Comparison of ENCODE assay signal across 8 cellular contexts in genomic region chr13:21476893-21477472, GRCh38. TPM values are rescaled to one million over a fixed set of nuclear protein-coding genes. Genes with fewer than 3 reads are reported as not detected.
DNase-seq lines count a peak whose midpoint lies in the region; ATAC-seq and TF ChIP-seq lines count a peak whose summit lies in the region.

No MANE protein-coding gene starts in this region.

- no peaks in the 10 kb centered on the region for H3K9me3 Mint-ChIP-seq in activated T-helper 17 cell treated with anti-CD3 and anti-CD28 coated beads, Interleukin-2, amount 50 U/mL, for 72 hours
- H3K9me3 Mint-ChIP-seq in nephron progenitor cell, result peaks cover 7% of the 10 kb centered on the region

- H3K36me3 Mint-ChIP-seq in activated T-helper 17 cell treated with anti-CD3 and anti-CD28 coated beads, Interleukin-2, amount 50 U/mL, for 72 hours (ENCODE audit: low read depth), result no peaks in the 10 kb centered on the region
- no peaks in the 10 kb centered on the region for H3K36me3 Mint-ChIP-seq in nephron progenitor cell (ENCODE audit: low read depth)

- no peaks in the 10 kb centered on the region for H3K27me3 Mint-ChIP-seq in activated T-helper 17 cell treated with anti-CD3 and anti-CD28 coated beads, Interleukin-2, amount 50 U/mL, for 72 hours
- no peaks in the 10 kb centered on the region for H3K27me3 Mint-ChIP-seq in nephron progenitor cell (ENCODE audit: low read depth, poor library complexity)

- H3K4me3 Mint-ChIP-seq in activated T-helper 17 cell treated with anti-CD3 and anti-CD28 coated beads, Interleukin-2, amount 50 U/mL, for 72 hours, result peak overlapping the region; percentile 62
- H3K4me3 Mint-ChIP-seq in nephron progenitor cell, result peak overlapping the region; percentile 84

- TF ChIP-seq CTCF in foreskin fibroblast (IDR thresholded peaks at IDR 0.05; ENCODE audit: low read depth, low read length) (peak; percentile 100), nephron progenitor cell (IDR thresholded peaks at IDR 0.05) (peak; percentile 91)

- peak overlapping the region; percentile 38 to 42 for H3K4me3 ChIP-seq in foreskin fibroblast (ENCODE audit: low read depth in 1 of 2, low read length in 2 of 2)

- peaks cover 5% of the 10 kb centered on the region for H3K4me1 Mint-ChIP-seq in activated T-helper 17 cell treated with anti-CD3 and anti-CD28 coated beads, Interleukin-2, amount 50 U/mL, for 72 hours
- peaks cover 7% of the 10 kb centered on the region for H3K4me1 Mint-ChIP-seq in nephron progenitor cell

- peak overlapping the region; percentile 25 for H3K27ac Mint-ChIP-seq in activated T-helper 17 cell treated with anti-CD3 and anti-CD28 coated beads, Interleukin-2, amount 50 U/mL, for 72 hours
- no peak overlapping the region for H3K27ac Mint-ChIP-seq in nephron progenitor cell

- peak; percentile 51 for DNase-seq in COLO829 (ENCODE audit: low spot score)
- DNase-seq in HuH-7 (ENCODE audit: low spot score), result peak; percentile 65
- DNase-seq in RPMI7951 (ENCODE audit: low read depth), result peak; percentile 72
- peak; percentile 60 to 86 for DNase-seq in foreskin fibroblast
- DNase-seq in nephron progenitor cell, result peak; percentile 84
- peak; percentile 88 for DNase-seq in stimulated activated naive CD8-positive, alpha-beta T cell treated with anti-CD3 and anti-CD28 coated beads, Interleukin-15, Interleukin-2, amounts not matched to agents 100 U/mL and 50 U/mL, for 24 hours

- peak; percentile 83 for ATAC-seq in GM19467 (IDR thresholded peaks at IDR 0.05; ENCODE audit: unreplicated experiment)
- ATAC-seq in activated T-helper 17 cell treated with anti-CD3 and anti-CD28 coated beads, Interleukin-2, amount 50 U/mL, for 72 hours (replicated peaks), result peak; percentile 91
- ATAC-seq in stimulated activated naive CD8-positive, alpha-beta T cell treated with anti-CD3 and anti-CD28 coated beads, Interleukin-15, Interleukin-2, amounts not matched to agents 100 U/mL and 50 U/mL, for 24 hours, result peak; percentile 89

RNA-seq across cellular contexts. Expression of gene ZDHHC20, which starts 17.9 kb away (rescaled TPM):
- total RNA-seq in RPMI7951 (2014; rRNA removed; shearing (Covaris generic)), result 104 and 138 TPM in 2 replicates
- total RNA-seq in activated T-helper 17 cell treated with anti-CD3 and anti-CD28 coated beads, Interleukin-2, amount 50 U/mL, for 72 hours, result 10 to 100 TPM; 39.3 to 59.0 TPM

Comparison
In these comparisons a context has a peak if more than half of its experiments do, and no peak if none do; other contexts are left out.
1. Peak in every context shown above with its lines: DNase-seq, ATAC-seq and H3K4me3 ChIP-seq.